In genomic region chr3:151630938-151631417, GRCh38 we compare ENCODE assay signal across 11 cellular contexts.
A peak's percentile ranks its signal among the peaks of the same experiment; 100 is the strongest.
DNase-seq lines count a peak whose midpoint lies in the region; ATAC-seq and TF ChIP-seq lines count a peak whose summit lies in the region.
"Had no signal": no experiment of that assay in that cellular context is flagged by ENCODE, and none has a peak within 500 bp of the region (broad histone marks: within the 10 kb centered on the region; RNA-seq: fewer than 3 reads in every experiment).

No MANE protein-coding gene starts in this region.

- H3K4me3 ChIP-seq in skeletal muscle cell (ENCODE audit: low read depth, low read length) (no peak overlapping the region), mucosa of descending colon (no peak overlapping the region)
- H3K4me3 ChIP-seq: esophagus muscularis mucosa had no signal

- intact Hi-C loops in left cardiac atrium (cut with DNase I) (no loop called here), mucosa of descending colon (cut with DNase I, micrococcal nuclease) (no loop called here)

- ATAC-seq in left cardiac atrium (peak; percentile 57), mucosa of descending colon (no peak)

- DNase-seq in HuH-7.5 (ENCODE audit: low spot score) (peak; percentile 15), amniotic epithelial cell (ENCODE audit: low read depth) (peak; percentile 91), left cardiac atrium (no peak), skeletal muscle cell (ENCODE audit: low read depth) (peak; percentile 18), ecto neural progenitor cell (ENCODE audit: low spot score) (no peak), RKO (ENCODE audit: low spot score) (no peak), mucosa of descending colon (no peak)
- no peak for DNase-seq in stimulated activated naive CD4-positive, alpha-beta T cell (lab: John Stamatoyannopoulos, UW)
- DNase-seq: amygdala, right cardiac atrium had no signal

- H3K36me3 ChIP-seq in mucosa of descending colon (ENCODE audit: low read depth) = no peaks in the 10 kb centered on the region
- H3K36me3 ChIP-seq: esophagus muscularis mucosa had no signal

- no peaks in the 10 kb centered on the region for H3K9me3 ChIP-seq in mucosa of descending colon
- H3K9me3 ChIP-seq: esophagus muscularis mucosa had no signal

- H3K4me1 ChIP-seq in mucosa of descending colon (ENCODE audit: low read depth) = no peaks in the 10 kb centered on the region

- no peak for TF ChIP-seq CTCF in mucosa of descending colon (IDR thresholded peaks at IDR 0.05)

Comparison
In these comparisons a context has a peak if more than half of its experiments do, and no peak if none do; other contexts are left out.
1. DNase-seq: peak in HuH-7.5 (single experiment), amniotic epithelial cell (single experiment) and skeletal muscle cell (single experiment); none in left cardiac atrium (single experiment), ecto neural progenitor cell (single experiment), RKO (single experiment), mucosa of descending colon (0 of 3) and stimulated activated naive CD4-positive, alpha-beta T cell (0 of 6).